In genomic region chr3:130838898-130839572, GRCh38 we compare ENCODE assay signal across 1 cellular context.
TF ChIP-seq lines count a peak whose summit lies in the region.

No MANE protein-coding gene starts in this region.

TF ChIP-seq in GM23338, 12 proteins besides CTCF, POLR2A, EP300 and RAD21 (continued from another document):
- TF ChIP-seq ZNF462 (CRISPR knock-in tag; IDR thresholded peaks at IDR 0.05), result no peak
TF ChIP-seq in GM23338: peak in this region for 0.
